8 cellular contexts compared by ENCODE assay signal in the genomic region with DNA sequence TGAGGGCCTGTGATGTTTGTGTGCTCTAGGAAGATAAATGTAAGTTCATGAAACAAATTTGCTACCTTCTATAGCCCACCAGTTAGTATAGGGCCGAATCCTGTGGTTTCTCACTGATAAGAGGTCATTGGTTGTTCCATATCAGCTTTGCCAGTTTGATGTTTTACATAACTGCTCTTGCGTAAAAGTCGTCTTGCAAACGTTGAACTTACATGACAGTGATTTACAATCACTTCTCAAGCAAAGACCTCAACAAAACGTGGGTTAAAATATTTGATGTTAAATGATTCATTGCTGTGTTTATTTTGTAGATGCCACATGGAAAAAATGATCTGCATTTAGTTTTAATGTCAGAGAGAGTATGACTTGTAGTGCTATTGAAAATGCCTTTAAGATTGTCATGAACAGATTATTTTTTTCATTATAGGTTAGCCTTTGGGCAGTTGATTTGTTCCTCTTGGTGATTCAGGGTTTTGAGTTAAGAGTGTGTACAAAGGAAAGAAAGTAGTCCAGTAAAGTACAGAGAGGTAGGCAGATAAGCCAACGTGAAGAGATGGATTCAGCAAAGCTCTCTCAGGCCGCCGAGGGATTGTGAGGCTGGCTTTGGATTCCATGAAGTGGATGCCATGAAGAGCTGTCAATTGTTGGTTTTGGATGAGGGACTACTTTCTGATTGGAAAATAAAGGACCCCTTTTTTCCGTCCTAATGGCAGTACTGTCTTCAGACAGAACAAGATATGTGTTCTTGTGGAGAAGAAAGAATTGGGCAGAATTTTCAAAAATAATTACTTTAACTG. TPM values are rescaled to one million over a fixed set of nuclear protein-coding genes. Genes with fewer than 3 reads are reported as not detected.
A peak's percentile ranks its signal among the peaks of the same experiment; 100 is the strongest.
DNase-seq lines count a peak whose midpoint lies in the region; ATAC-seq, FAIRE-seq and TF ChIP-seq lines count a peak whose summit lies in the region.

No MANE protein-coding gene starts in this region.

- no peak for TF ChIP-seq CTCF in BJ (IDR thresholded peaks at IDR 0.05; ENCODE audit: insufficient read depth, low read depth, low read length)
- TF ChIP-seq CTCF in KMS-11 (conservative IDR thresholded peaks at IDR 0.05; ENCODE audit: low read depth, low read length): no peak
- no peak for TF ChIP-seq CTCF in K562 (IDR thresholded peaks at IDR 0.05 in 2 of 3, conservative IDR thresholded peaks at IDR 0.05 in 1 of 3; ENCODE audit: insufficient read depth in 2 of 3, low read depth in 1 of 3, low read length in 3 of 3)
- TF ChIP-seq CTCF in D721Med (IDR thresholded peaks at IDR 0.05; ENCODE audit: insufficient read depth, missing control alignments): no peak

- CTCF ChIA-PET in BJ (lab: Yijun Ruan, JAX): interaction anchor here (1.6 kb wide), 1 partner anchor 25 kb away, joined by 4 read pairs; no protein-coding TSS in a partner anchor
- CTCF ChIA-PET in K562 (lab: Yijun Ruan, JAX; ENCODE audit: low intra/inter-chr PET ratio): no interaction called here

- H3K9ac ChIP-seq in KMS-11 (peak overlapping the region; percentile 100; the same call in 1 of the 2 replicates), K562 (ENCODE audit: insufficient read depth in 1 of 2, low read depth in 2 of 2, low read length in 2 of 2) (no peak overlapping the region; a peak in 1 of 4 replicates)

- H4K20me1 ChIP-seq in KMS-11 (ENCODE audit: insufficient read depth): peaks cover 58% of the 10 kb centered on the region
- H4K20me1 ChIP-seq in K562 (replicated peaks; ENCODE audit: control insufficient read depth, insufficient read depth, low read length): peaks cover 48% of the 10 kb centered on the region

- H3K27me3 ChIP-seq in BJ (ENCODE audit: control insufficient read depth, insufficient read depth, low read length) (no peaks in the 10 kb centered on the region), KMS-11 (ENCODE audit: insufficient read depth, low read depth) (no peaks in the 10 kb centered on the region), K562 (ENCODE audit: control insufficient read depth in 2 of 2, insufficient read depth in 2 of 2, low read length in 2 of 2) (no peaks in the 10 kb centered on the region)

- H3K4me3 ChIP-seq in BJ (ENCODE audit: low read depth, low read length) (peak overlapping the region; percentile 88), KMS-11 (IDR thresholded peaks at IDR 0.05; ENCODE audit: insufficient read depth, low read depth, low read length) (no peak overlapping the region), K562 (peak overlapping the region; percentile 91; the same call in 1 of the 2 replicates)

- H3K36me3 Mint-ChIP-seq in memory B cell: peaks cover 19% of the 10 kb centered on the region

- H3K9me3 ChIP-seq in K562 (replicated peaks; ENCODE audit: control insufficient read depth, insufficient read depth, low read depth, low read length): no peaks in the 10 kb centered on the region

- ATAC-seq in K562: no peak
- ATAC-seq in memory B cell (ENCODE audit: low read depth): no peak
- no peak for ATAC-seq in GM19463 (IDR thresholded peaks at IDR 0.05; ENCODE audit: unreplicated experiment)

- POLR2A ChIA-PET in BJ (lab: Charles Lee) (interaction anchor here (0.7 kb wide), 1 partner anchor 52 kb away, joined by 6 read pairs; no protein-coding TSS in a partner anchor), K562 (lab: Yijun Ruan, JAX) (interaction anchor here (0.5 to 1.4 kb wide), 8 partner anchors 9 to 296 kb away, joined by 3 to 5 read pairs (median 4); a partner anchor contains a TSS)

- intact Hi-C loops in K562 (cut with micrococcal nuclease): no loop called here

- H3K79me2 ChIP-seq in KMS-11 (ENCODE audit: insufficient read depth, low read depth) (peaks cover 94% of the 10 kb centered on the region), K562 (ENCODE audit: control insufficient read depth, insufficient read depth, low read length) (peaks cover 100% of the 10 kb centered on the region)

- H3K4me3 Mint-ChIP-seq in memory B cell: peak overlapping the region; percentile 88

- DNase-seq in BJ (ENCODE audit: low read depth) (no peak), K562 (ENCODE audit: extremely low read depth in 1 of 4, low spot score in 3 of 4) (peak in 1 of 4 experiments; percentile 53), memory B cell (ENCODE audit: low spot score in 2 of 2) (no peak), AG20443 (ENCODE audit: low spot score) (no peak), NCI-H524 treated with DMSO at 0.1 percent for 48 hours (lab: John Stamatoyannopoulos, UW) (no peak), D721Med (ENCODE audit: insufficient read length, low spot score) (no peak)

- peaks cover 6% of the 10 kb centered on the region for H3K36me3 ChIP-seq in BJ (ENCODE audit: control insufficient read depth, insufficient read depth, low read length)
- H3K36me3 ChIP-seq in KMS-11 (ENCODE audit: insufficient read depth): peaks cover 31% of the 10 kb centered on the region; the same call in 1 of the 2 replicates
- H3K36me3 ChIP-seq in K562 (ENCODE audit: control insufficient read depth, insufficient read depth, low read length): peaks cover 79% of the 10 kb centered on the region

- H2AFZ ChIP-seq in KMS-11 (ENCODE audit: low read depth) (no peak overlapping the region), K562 (ENCODE audit: low read depth, low read length) (no peak overlapping the region)

- H3K27me3 Mint-ChIP-seq in memory B cell: no peaks in the 10 kb centered on the region

- no peak for TF ChIP-seq POLR2A in K562 (conservative IDR thresholded peaks at IDR 0.05)

- H3K4me2 ChIP-seq in KMS-11: peak overlapping the region; percentile 95
- H3K4me2 ChIP-seq in K562 (ENCODE audit: insufficient read depth, low read length): peak overlapping the region; percentile 96

- peaks cover 6% of the 10 kb centered on the region for H3K9me1 ChIP-seq in K562 (ENCODE audit: control insufficient read depth, insufficient read depth, low read length)

- TF ChIP-seq RAD21 in K562 (CRISPR knock-in tag; conservative IDR thresholded peaks at IDR 0.05 in 1 of 2, IDR thresholded peaks at IDR 0.05 in 1 of 2): no peak

- 18% methylated on average over 9 of the region's 9 CpGs for WGBS in K562 (ENCODE audit: insufficient coverage, low coverage, missing lambda C conversion rate)

- H3K4me1 Mint-ChIP-seq in memory B cell: peaks cover 41% of the 10 kb centered on the region

- H3K4me1 ChIP-seq in KMS-11 (ENCODE audit: low read depth, poor library complexity, severe bottlenecking): peaks cover 61% of the 10 kb centered on the region
- H3K4me1 ChIP-seq in K562 (replicated peaks in 1 of 2; ENCODE audit: control insufficient read depth in 2 of 2, insufficient read depth in 2 of 2, low read length in 2 of 2): peaks cover 13 to 31% of the 10 kb centered on the region in 2 experiments; a peak in 4 of 5 replicates

- BruUV-seq in K562 (replicated peaks; lab: Mats Ljungman, UMichigan): no TSS peak

- FAIRE-seq in K562 (lab: Jason Lieb, UNC) (peak; percentile 80), D721Med (lab: Jason Lieb, UNC) (no peak)

- in situ Hi-C loops in K562 (cut with MboI): no loop called here

- no peak; the same call in 1 of the 2 replicates for TF ChIP-seq EP300 in K562 (IDR thresholded peaks at IDR 0.05; ENCODE audit: low read length)

- peak overlapping the region; percentile 98 for H3K27ac Mint-ChIP-seq in memory B cell

- H3K27ac ChIP-seq in KMS-11: no peak overlapping the region; the same call in 1 of the 2 replicates
- no peak overlapping the region for H3K27ac ChIP-seq in K562 (ENCODE audit: extremely low read depth, low read depth, low read length)

- H3K9me3 Mint-ChIP-seq in memory B cell: no peaks in the 10 kb centered on the region

RNA-seq across cellular contexts. Expression of a gene that starts 2.6 kb away (rescaled TPM):
- 134 and 206 TPM in 2 replicates for polyA plus RNA-seq in BJ (2011; rRNA removed)
- polyA minus RNA-seq in BJ (2011; rRNA and poly(A)+ RNA removed): 127 and 216 TPM in 2 replicates
- total RNA-seq in K562 (2011; cell fraction: chromatin; rRNA removed; ENCODE audit: low replicate concordance): 290 and 407 TPM in 2 replicates
- total RNA-seq in K562 (2011; cell fraction: nucleolus; rRNA removed): 162 and 182 TPM in 2 replicates
- total RNA-seq in K562 (2011; cell fraction: nucleoplasm; rRNA removed): 269 and 319 TPM in 2 replicates
- 283 and 302 TPM in 2 replicates for total RNA-seq in K562 (2014; rRNA removed)
- 131 and 132 TPM in 2 replicates for total RNA-seq in K562 (2014; rRNA removed; fragmentation: Illumina TruSeq; extraction: Trizol)
- total RNA-seq in K562 (2015; rRNA removed; fragmentation: Illumina TruSeq; extraction: Trizol): 172 and 181 TPM in 2 replicates
- total RNA-seq in K562 (2021): 233 and 254 TPM in 2 replicates
- 239 and 279 TPM in 2 replicates for polyA plus RNA-seq in K562 (2011; rRNA removed)
- polyA plus RNA-seq in K562 (2011; cell fraction: cytosol; rRNA removed): 452 and 650 TPM in 2 replicates
- 519 and 665 TPM in 2 replicates for polyA plus RNA-seq in K562 (2011; cell fraction: nucleus; rRNA removed)
- 205 and 340 TPM in 2 replicates for polyA plus RNA-seq in K562 (2012)
- polyA plus RNA-seq in K562 (2014; fragmentation: Illumina TruSeq; extraction: Trizol): 375 and 450 TPM in 2 replicates
- 100 to 1,000 TPM in 1 of 2 experiments, 10 to 100 TPM in 1; 83.3 to 101 TPM for polyA plus RNA-seq in K562 (2014; fragmentation: Nextera tagmentation; extraction: Ambion mirVana)
- 245 and 263 TPM in 2 replicates for polyA plus RNA-seq in K562 (2014; rRNA removed)
- 228 and 290 TPM in 2 replicates for polyA minus RNA-seq in K562 (2011; rRNA and poly(A)+ RNA removed)
- 181 and 192 TPM in 2 replicates for polyA minus RNA-seq in K562 (2011; cell fraction: cytosol; rRNA and poly(A)+ RNA removed)
- polyA minus RNA-seq in K562 (2011; cell fraction: nucleus; rRNA and poly(A)+ RNA removed): 106 and 173 TPM in 2 replicates

RNA-seq across cellular contexts. Expression of a gene that starts 2.9 kb away (rescaled TPM):
- polyA plus RNA-seq in BJ (2011; rRNA removed) (9.1 and 15.6 TPM in 2 replicates), K562 (2011; rRNA removed) (14.0 and 17.4 TPM in 2 replicates), K562 (2014; fragmentation: Illumina TruSeq; extraction: Trizol) (10.2 and 20.1 TPM in 2 replicates), K562 (2014; fragmentation: Nextera tagmentation; extraction: Ambion mirVana) (1 to 10 TPM in 1 of 2 experiments, under 1 TPM in 1; 0.32 to 1.2 TPM), K562 (2014; rRNA removed) (35.6 and 39.3 TPM in 2 replicates)
- 3.4 and 6.6 TPM in 2 replicates for polyA minus RNA-seq in BJ (2011; rRNA and poly(A)+ RNA removed)
- total RNA-seq in K562 (2011; cell fraction: chromatin; rRNA removed; ENCODE audit: low replicate concordance): 10.9 and 42.9 TPM in 2 replicates
- 47.1 and 51.4 TPM in 2 replicates for total RNA-seq in K562 (2011; cell fraction: nucleolus; rRNA removed)
- 27.9 and 28.5 TPM in 2 replicates for total RNA-seq in K562 (2011; cell fraction: nucleoplasm; rRNA removed)
- total RNA-seq in K562 (2014; rRNA removed) (30.9 and 37.1 TPM in 2 replicates), K562 (2014; rRNA removed; fragmentation: Illumina TruSeq; extraction: Trizol) (7.3 and 8.5 TPM in 2 replicates), K562 (2015; rRNA removed; fragmentation: Illumina TruSeq; extraction: Trizol) (18.0 and 20.8 TPM in 2 replicates), K562 (2021) (29.9 and 30.3 TPM in 2 replicates)
- 21.8 and 63.3 TPM in 2 replicates for polyA plus RNA-seq in K562 (2011; cell fraction: cytosol; rRNA removed)
- polyA plus RNA-seq in K562 (2011; cell fraction: nucleus; rRNA removed): 18.2 and 35.0 TPM in 2 replicates
- polyA plus RNA-seq in K562 (2012): 22.9 and 35.2 TPM in 2 replicates
- 2.8 and 5.3 TPM in 2 replicates for polyA minus RNA-seq in K562 (2011; rRNA and poly(A)+ RNA removed)
- polyA minus RNA-seq in K562 (2011; cell fraction: cytosol; rRNA and poly(A)+ RNA removed): 9.1 and 13.8 TPM in 2 replicates
- polyA minus RNA-seq in K562 (2011; cell fraction: nucleus; rRNA and poly(A)+ RNA removed): 10.9 and 11.4 TPM in 2 replicates

RNA-seq across cellular contexts. Expression of a gene that starts 35.8 kb away (rescaled TPM):
- polyA plus RNA-seq in BJ (2011; rRNA removed) (12.4 and 17.0 TPM in 2 replicates), K562 (2011; rRNA removed) (3.2 and 5.1 TPM in 2 replicates), K562 (2014; fragmentation: Illumina TruSeq; extraction: Trizol) (2.4 and 6.6 TPM in 2 replicates), K562 (2014; fragmentation: Nextera tagmentation; extraction: Ambion mirVana) (under 1 TPM; 0.56 to 0.94 TPM), K562 (2014; rRNA removed) (14.3 and 17.2 TPM in 2 replicates)
- 7.4 and 9.1 TPM in 2 replicates for polyA minus RNA-seq in BJ (2011; rRNA and poly(A)+ RNA removed)
- 22.3 and 60.1 TPM in 2 replicates for total RNA-seq in K562 (2011; cell fraction: chromatin; rRNA removed; ENCODE audit: low replicate concordance)
- total RNA-seq in K562 (2011; cell fraction: nucleolus; rRNA removed): 28.4 and 30.7 TPM in 2 replicates
- 27.4 and 41.5 TPM in 2 replicates for total RNA-seq in K562 (2011; cell fraction: nucleoplasm; rRNA removed)
- total RNA-seq in K562 (2014; rRNA removed) (7.0 and 9.5 TPM in 2 replicates), K562 (2014; rRNA removed; fragmentation: Illumina TruSeq; extraction: Trizol) (1.3 and 1.5 TPM in 2 replicates), K562 (2015; rRNA removed; fragmentation: Illumina TruSeq; extraction: Trizol) (4.8 and 5.4 TPM in 2 replicates), K562 (2021) (19.7 and 21.4 TPM in 2 replicates)
- 4.3 and 19.2 TPM in 2 replicates for polyA plus RNA-seq in K562 (2011; cell fraction: cytosol; rRNA removed)
- 22.5 and 43.5 TPM in 2 replicates for polyA plus RNA-seq in K562 (2011; cell fraction: nucleus; rRNA removed)
- 8.3 and 13.9 TPM in 2 replicates for polyA plus RNA-seq in K562 (2012)
- 0.66 and 3.1 TPM in 2 replicates for polyA minus RNA-seq in K562 (2011; rRNA and poly(A)+ RNA removed)
- 6.4 and 6.5 TPM in 2 replicates for polyA minus RNA-seq in K562 (2011; cell fraction: cytosol; rRNA and poly(A)+ RNA removed)
- 9.4 and 9.8 TPM in 2 replicates for polyA minus RNA-seq in K562 (2011; cell fraction: nucleus; rRNA and poly(A)+ RNA removed)

RNA-seq across cellular contexts. Expression of a gene that starts 44.8 kb away (rescaled TPM):
- polyA plus RNA-seq in BJ (2011; rRNA removed): 0.16 TPM in 1 of 2 replicates, not detected in the other
- not detected in 2 replicates for polyA minus RNA-seq in BJ (2011; rRNA and poly(A)+ RNA removed)
- 1.7 TPM in 1 of 2 replicates, not detected in the other for total RNA-seq in K562 (2011; cell fraction: chromatin; rRNA removed; ENCODE audit: low replicate concordance)
- total RNA-seq in K562 (2011; cell fraction: nucleolus; rRNA removed): 1.3 and 1.6 TPM in 2 replicates
- total RNA-seq in K562 (2011; cell fraction: nucleoplasm; rRNA removed): 0.95 and 1.1 TPM in 2 replicates
- total RNA-seq in K562 (2014; rRNA removed): 0.53 and 0.95 TPM in 2 replicates
- total RNA-seq in K562 (2014; rRNA removed; fragmentation: Illumina TruSeq; extraction: Trizol): 0.25 TPM in 1 of 2 replicates, not detected in the other
- not detected in 2 replicates for total RNA-seq in K562 (2015; rRNA removed; fragmentation: Illumina TruSeq; extraction: Trizol)
- total RNA-seq in K562 (2021): 0.49 and 0.60 TPM in 2 replicates
- polyA plus RNA-seq in K562 (2011; rRNA removed): 0.37 and 0.40 TPM in 2 replicates
- 0.10 and 2.2 TPM in 2 replicates for polyA plus RNA-seq in K562 (2011; cell fraction: cytosol; rRNA removed)
- polyA plus RNA-seq in K562 (2011; cell fraction: nucleus; rRNA removed): 0.86 and 3.9 TPM in 2 replicates
- polyA plus RNA-seq in K562 (2012): 0.29 and 0.35 TPM in 2 replicates
- polyA plus RNA-seq in K562 (2014; fragmentation: Illumina TruSeq; extraction: Trizol): not detected in 2 replicates
- polyA plus RNA-seq in K562 (2014; fragmentation: Nextera tagmentation; extraction: Ambion mirVana): under 1 TPM in 1 of 2 experiments, not detected in 1; 0.17 TPM
- polyA plus RNA-seq in K562 (2014; rRNA removed): 0.54 and 1.2 TPM in 2 replicates
- polyA minus RNA-seq in K562 (2011; rRNA and poly(A)+ RNA removed): not detected in 2 replicates
- not detected in 2 replicates for polyA minus RNA-seq in K562 (2011; cell fraction: cytosol; rRNA and poly(A)+ RNA removed)
- polyA minus RNA-seq in K562 (2011; cell fraction: nucleus; rRNA and poly(A)+ RNA removed): 0.67 TPM in 1 of 2 replicates, not detected in the other
